ENCODE assay signal across 9 cellular contexts in the genomic region with DNA sequence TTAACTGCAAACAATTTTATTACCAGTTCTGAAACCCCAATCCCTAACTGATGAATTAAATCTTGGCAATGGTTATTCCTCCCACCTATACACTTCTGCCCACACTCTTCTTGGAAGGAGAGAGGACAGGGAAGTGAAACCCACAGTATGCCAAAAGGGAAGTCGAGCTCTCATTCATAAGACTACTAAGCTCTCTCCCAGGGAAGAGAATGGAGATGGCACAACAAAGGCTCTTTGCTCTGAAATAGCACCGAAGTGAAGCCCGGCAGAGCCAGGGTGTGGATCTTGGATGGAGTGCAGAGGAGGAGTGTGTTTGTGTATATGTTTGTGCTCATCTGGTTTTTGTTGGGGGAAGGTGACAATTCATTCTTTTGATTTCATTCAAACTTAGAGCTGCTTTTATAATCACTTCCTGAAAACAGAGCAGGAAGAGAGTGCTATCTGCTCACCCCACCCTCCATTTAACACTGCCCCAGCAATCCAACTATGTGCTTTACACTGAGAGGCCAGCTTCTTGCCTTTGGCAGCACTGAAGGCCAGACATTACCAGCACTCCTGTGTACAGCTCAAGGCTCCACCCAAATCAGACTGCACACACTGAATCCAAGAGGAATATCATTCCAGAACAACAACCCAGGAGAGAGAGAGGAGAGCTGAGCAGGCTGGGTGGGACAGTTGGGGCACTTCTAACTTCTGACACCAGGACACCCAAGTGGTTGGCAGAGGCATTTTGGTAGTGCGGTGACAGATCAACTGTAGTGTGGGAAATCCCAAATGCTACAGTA.
DNase-seq lines count a peak whose midpoint lies in the region; ATAC-seq, FAIRE-seq and TF ChIP-seq lines count a peak whose summit lies in the region.
"Had no signal": no experiment of that assay in that cellular context is flagged by ENCODE, and none has a peak within 500 bp of the region (broad histone marks: within the 10 kb centered on the region; RNA-seq: fewer than 3 reads in every experiment).

No MANE protein-coding gene starts in this region.

- no peaks in the 10 kb centered on the region for H3K27me3 Mint-ChIP-seq in WTC11 (ENCODE audit: low read depth)

- no peak overlapping the region for H3K4me3 ChIP-seq in cardiac muscle cell
- H3K4me3 ChIP-seq in small intestine (ENCODE audit: low read depth in 1 of 2, low read length in 2 of 2) = no peak overlapping the region

- H3K27ac ChIP-seq in cardiac muscle cell (peak overlapping the region; percentile 72), small intestine (ENCODE audit: low read depth in 1 of 2, low read length in 1 of 2) (peak overlapping the region; percentile 45 to 93)

- H3K9me3 Mint-ChIP-seq in WTC11 = no peaks in the 10 kb centered on the region

- CTCF ChIA-PET in WTC11 (lab: Charles Lee) = interaction anchor here (0.6 to 2.4 kb wide), 8 partner anchors 11 to 204 kb away, joined by 3 to 23 read pairs (median 5); no protein-coding TSS in a partner anchor

- H3K9me3 ChIP-seq in cardiac muscle cell (ENCODE audit: low read depth) (no peaks in the 10 kb centered on the region), small intestine (ENCODE audit: control insufficient read depth, low read depth) (no peaks in the 10 kb centered on the region)

- H3K36me3 Mint-ChIP-seq in WTC11 = no peaks in the 10 kb centered on the region

- ATAC-seq in WTC11 = peak; percentile 51
- ATAC-seq in HG03354 (IDR thresholded peaks at IDR 0.05; ENCODE audit: poor library complexity, severe bottlenecking, unreplicated experiment) = no peak
- no peak for ATAC-seq in GM21515 (IDR thresholded peaks at IDR 0.05; ENCODE audit: unreplicated experiment)

- peaks cover 8% of the 10 kb centered on the region for H3K4me1 ChIP-seq in cardiac muscle cell (ENCODE audit: low read depth)
- peaks cover 3 to 20% of the 10 kb centered on the region in 2 donors for H3K4me1 ChIP-seq in small intestine (ENCODE audit: control insufficient read depth in 2 of 2, insufficient read depth in 1 of 2, low read depth in 1 of 2, low read length in 1 of 2)

- H3K36me3 ChIP-seq in cardiac muscle cell (no peaks in the 10 kb centered on the region), small intestine (ENCODE audit: control insufficient read depth in 2 of 2, insufficient read depth in 2 of 2, low read length in 2 of 2) (no peaks in the 10 kb centered on the region)

- POLR2A ChIA-PET in WTC11 (lab: Charles Lee) = no interaction called here

- H3K4me3 Mint-ChIP-seq in WTC11 = no peak overlapping the region

- 46 to 73% (median 66%) methylated on average over 4 of the region's 4 CpGs for WGBS in small intestine, 3 donors

- TF ChIP-seq CTCF in WTC11 (IDR thresholded peaks at IDR 0.05) (no peak), cardiac muscle cell (IDR thresholded peaks at IDR 0.05; ENCODE audit: low read depth, low read length) (peak; percentile 3)

- peaks cover 32% of the 10 kb centered on the region for H3K4me1 Mint-ChIP-seq in WTC11

- DNase-seq in SIG-M5 treated with dmso at 0.1 percent for 504 hours (lab: John Stamatoyannopoulos, UW; ENCODE audit: unreplicated experiment) = peak; percentile 92
- no peak for DNase-seq in SIG-M5 (lab: John Stamatoyannopoulos, UW)
- no peak for DNase-seq in WTC11 (ENCODE audit: low spot score)
- peak in 1 of 2 donors; percentile 48 for DNase-seq in cardiac muscle cell (ENCODE audit: low read depth in 1 of 2, low spot score in 1 of 2)
- peak; percentile 39 for DNase-seq in small intestine
- no peak for DNase-seq in NCI-H2171 (lab: John Stamatoyannopoulos, UW)

- FAIRE-seq in small intestine (lab: Jason Lieb, UNC) = no peak
- FAIRE-seq: A204.1 had no signal

- peak overlapping the region; percentile 85 for H3K27ac Mint-ChIP-seq in WTC11

- H3K27me3 ChIP-seq in cardiac muscle cell (no peaks in the 10 kb centered on the region), small intestine (ENCODE audit: control insufficient read depth in 2 of 2, insufficient read depth in 2 of 2, low read length in 2 of 2) (no peaks in the 10 kb centered on the region)

TF ChIP-seq in WTC11, 78 proteins besides CTCF, POLR2A, EP300 and RAD21 (continues in another document):
- TF ChIP-seq, protein P1, sequence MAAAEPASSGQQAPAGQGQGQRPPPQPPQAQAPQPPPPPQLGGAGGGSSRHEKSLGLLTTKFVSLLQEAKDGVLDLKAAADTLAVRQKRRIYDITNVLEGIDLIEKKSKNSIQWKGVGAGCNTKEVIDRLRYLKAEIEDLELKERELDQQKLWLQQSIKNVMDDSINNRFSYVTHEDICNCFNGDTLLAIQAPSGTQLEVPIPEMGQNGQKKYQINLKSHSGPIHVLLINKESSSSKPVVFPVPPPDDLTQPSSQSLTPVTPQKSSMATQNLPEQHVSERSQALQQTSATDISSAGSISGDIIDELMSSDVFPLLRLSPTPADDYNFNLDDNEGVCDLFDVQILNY (CRISPR knock-in tag; IDR thresholded peaks at IDR 0.05) = no peak
- TF ChIP-seq, protein P2, sequence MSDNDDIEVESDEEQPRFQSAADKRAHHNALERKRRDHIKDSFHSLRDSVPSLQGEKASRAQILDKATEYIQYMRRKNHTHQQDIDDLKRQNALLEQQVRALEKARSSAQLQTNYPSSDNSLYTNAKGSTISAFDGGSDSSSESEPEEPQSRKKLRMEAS (CRISPR knock-in tag; IDR thresholded peaks at IDR 0.05) = no peak
- TF ChIP-seq NR3C1 (CRISPR knock-in tag; conservative IDR thresholded peaks at IDR 0.05; ENCODE audit: low read depth) (no peak), CBFB (CRISPR knock-in tag; IDR thresholded peaks at IDR 0.05; ENCODE audit: low read depth) (no peak), IRF2 (CRISPR knock-in tag; IDR thresholded peaks at IDR 0.05; ENCODE audit: borderline replicate concordance, low read depth) (no peak), RORB (CRISPR knock-in tag; IDR thresholded peaks at IDR 0.05) (no peak), EMX1 (CRISPR knock-in tag; IDR thresholded peaks at IDR 0.05) (no peak), ZNF263 (CRISPR knock-in tag; IDR thresholded peaks at IDR 0.05; ENCODE audit: low read depth) (no peak)
- TF ChIP-seq, protein P3, sequence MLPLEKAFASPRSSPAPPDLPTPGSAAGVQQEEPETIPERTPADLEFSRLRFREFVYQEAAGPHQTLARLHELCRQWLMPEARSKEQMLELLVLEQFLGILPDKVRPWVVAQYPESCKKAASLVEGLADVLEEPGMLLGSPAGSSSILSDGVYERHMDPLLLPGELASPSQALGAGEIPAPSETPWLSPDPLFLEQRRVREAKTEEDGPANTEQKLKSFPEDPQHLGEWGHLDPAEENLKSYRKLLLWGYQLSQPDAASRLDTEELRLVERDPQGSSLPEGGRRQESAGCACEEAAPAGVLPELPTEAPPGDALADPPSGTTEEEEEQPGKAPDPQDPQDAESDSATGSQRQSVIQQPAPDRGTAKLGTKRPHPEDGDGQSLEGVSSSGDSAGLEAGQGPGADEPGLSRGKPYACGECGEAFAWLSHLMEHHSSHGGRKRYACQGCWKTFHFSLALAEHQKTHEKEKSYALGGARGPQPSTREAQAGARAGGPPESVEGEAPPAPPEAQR (CRISPR knock-in tag; IDR thresholded peaks at IDR 0.05) = no peak
- TF ChIP-seq, protein P4, sequence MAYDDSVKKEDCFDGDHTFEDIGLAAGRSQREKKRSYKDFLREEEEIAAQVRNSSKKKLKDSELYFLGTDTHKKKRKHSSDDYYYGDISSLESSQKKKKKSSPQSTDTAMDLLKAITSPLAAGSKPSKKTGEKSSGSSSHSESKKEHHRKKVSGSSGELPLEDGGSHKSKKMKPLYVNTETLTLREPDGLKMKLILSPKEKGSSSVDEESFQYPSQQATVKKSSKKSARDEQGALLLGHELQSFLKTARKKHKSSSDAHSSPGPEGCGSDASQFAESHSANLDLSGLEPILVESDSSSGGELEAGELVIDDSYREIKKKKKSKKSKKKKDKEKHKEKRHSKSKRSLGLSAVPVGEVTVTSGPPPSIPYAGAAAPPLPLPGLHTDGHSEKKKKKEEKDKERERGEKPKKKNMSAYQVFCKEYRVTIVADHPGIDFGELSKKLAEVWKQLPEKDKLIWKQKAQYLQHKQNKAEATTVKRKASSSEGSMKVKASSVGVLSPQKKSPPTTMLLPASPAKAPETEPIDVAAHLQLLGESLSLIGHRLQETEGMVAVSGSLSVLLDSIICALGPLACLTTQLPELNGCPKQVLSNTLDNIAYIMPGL (CRISPR knock-in tag; IDR thresholded peaks at IDR 0.05) = no peak
- TF ChIP-seq, protein P5, sequence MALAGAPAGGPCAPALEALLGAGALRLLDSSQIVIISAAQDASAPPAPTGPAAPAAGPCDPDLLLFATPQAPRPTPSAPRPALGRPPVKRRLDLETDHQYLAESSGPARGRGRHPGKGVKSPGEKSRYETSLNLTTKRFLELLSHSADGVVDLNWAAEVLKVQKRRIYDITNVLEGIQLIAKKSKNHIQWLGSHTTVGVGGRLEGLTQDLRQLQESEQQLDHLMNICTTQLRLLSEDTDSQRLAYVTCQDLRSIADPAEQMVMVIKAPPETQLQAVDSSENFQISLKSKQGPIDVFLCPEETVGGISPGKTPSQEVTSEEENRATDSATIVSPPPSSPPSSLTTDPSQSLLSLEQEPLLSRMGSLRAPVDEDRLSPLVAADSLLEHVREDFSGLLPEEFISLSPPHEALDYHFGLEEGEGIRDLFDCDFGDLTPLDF (CRISPR knock-in tag; IDR thresholded peaks at IDR 0.05) = no peak
- TF ChIP-seq, protein P6, sequence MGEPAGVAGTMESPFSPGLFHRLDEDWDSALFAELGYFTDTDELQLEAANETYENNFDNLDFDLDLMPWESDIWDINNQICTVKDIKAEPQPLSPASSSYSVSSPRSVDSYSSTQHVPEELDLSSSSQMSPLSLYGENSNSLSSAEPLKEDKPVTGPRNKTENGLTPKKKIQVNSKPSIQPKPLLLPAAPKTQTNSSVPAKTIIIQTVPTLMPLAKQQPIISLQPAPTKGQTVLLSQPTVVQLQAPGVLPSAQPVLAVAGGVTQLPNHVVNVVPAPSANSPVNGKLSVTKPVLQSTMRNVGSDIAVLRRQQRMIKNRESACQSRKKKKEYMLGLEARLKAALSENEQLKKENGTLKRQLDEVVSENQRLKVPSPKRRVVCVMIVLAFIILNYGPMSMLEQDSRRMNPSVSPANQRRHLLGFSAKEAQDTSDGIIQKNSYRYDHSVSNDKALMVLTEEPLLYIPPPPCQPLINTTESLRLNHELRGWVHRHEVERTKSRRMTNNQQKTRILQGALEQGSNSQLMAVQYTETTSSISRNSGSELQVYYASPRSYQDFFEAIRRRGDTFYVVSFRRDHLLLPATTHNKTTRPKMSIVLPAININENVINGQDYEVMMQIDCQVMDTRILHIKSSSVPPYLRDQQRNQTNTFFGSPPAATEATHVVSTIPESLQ (CRISPR knock-in tag; IDR thresholded peaks at IDR 0.05) = no peak

Comparison
In these comparisons a context has a peak if more than half of its experiments do, and no peak if none do; other contexts are left out.
1. DNase-seq: peak in SIG-M5 treated with dmso at 0.1 percent for 504 hours (single experiment) and small intestine (single experiment); none in SIG-M5 (single experiment), WTC11 (single experiment) and NCI-H2171 (single experiment).